ENCODE assay signal across 7 cellular contexts in genomic region chr10:12348341-12348869, GRCh38. TPM values are rescaled to one million over a fixed set of nuclear protein-coding genes. Genes with fewer than 3 reads are reported as not detected.
DNase-seq lines count a peak whose midpoint lies in the region; ATAC-seq and TF ChIP-seq lines count a peak whose summit lies in the region.

No MANE protein-coding gene starts in this region.

- 30 to 57% (median 48%) methylated on average over 11 to 24 of the region's 24 CpGs for WGBS in spleen, 5 donors

- H3K27me3 Mint-ChIP-seq in activated CD4-positive, alpha-beta memory T cell treated with anti-CD3 and anti-CD28 coated beads, Interleukin-2, amount 10 ng/mL, durations not matched to agents 7 days and 5 days: peaks cover 27% of the 10 kb centered on the region

- H3K9me3 ChIP-seq in HAP-1 (no peaks in the 10 kb centered on the region), iPS-18a (ENCODE audit: control insufficient read depth, low read depth, low read length) (no peaks in the 10 kb centered on the region), spleen (peaks cover 0 to 2% (median 0%) of the 10 kb centered on the region in 8 donors)

- H3K9ac ChIP-seq in iPS-18a (ENCODE audit: low read length): no peak overlapping the region

- H3K4me3 ChIP-seq in HAP-1 (peak overlapping the region; percentile 57), iPS-18a (ENCODE audit: low read length) (peak overlapping the region; percentile 65), spleen (peak overlapping the region; percentile 81 to 98 (median 89))

- H3K4me3 Mint-ChIP-seq in activated CD4-positive, alpha-beta memory T cell treated with anti-CD3 and anti-CD28 coated beads, Interleukin-2, amount 10 ng/mL, durations not matched to agents 7 days and 5 days: peak overlapping the region; percentile 73

- H3K4me1 Mint-ChIP-seq in activated CD4-positive, alpha-beta memory T cell treated with anti-CD3 and anti-CD28 coated beads, Interleukin-2, amount 10 ng/mL, durations not matched to agents 7 days and 5 days: peaks cover 44% of the 10 kb centered on the region

- H3K27ac ChIP-seq in iPS-18a (ENCODE audit: low read length) (no peak overlapping the region), spleen (peak overlapping the region; percentile 72 to 97 (median 90))

- no peak for ATAC-seq in HG03108 (IDR thresholded peaks at IDR 0.05; ENCODE audit: unreplicated experiment)

- CTCF ChIA-PET in activated CD4-positive, alpha-beta memory T cell treated with anti-CD3 and anti-CD28 coated beads, Interleukin-2, amount 10 ng/mL, durations not matched to agents 7 days and 5 days (lab: Charles Lee): interaction anchor here (0.6 to 4.5 kb wide), 4 partner anchors 86 to 308 kb away, joined by 3 to 26 read pairs (median 6); no protein-coding TSS in a partner anchor

- no peaks in the 10 kb centered on the region for H3K36me3 ChIP-seq in HAP-1 (replicated peaks)
- no peaks in the 10 kb centered on the region for H3K36me3 ChIP-seq in iPS-18a (ENCODE audit: control insufficient read depth, low read depth, low read length)
- H3K36me3 ChIP-seq in spleen: no peaks in the 10 kb centered on the region

- H3K9me3 Mint-ChIP-seq in activated CD4-positive, alpha-beta memory T cell treated with anti-CD3 and anti-CD28 coated beads, Interleukin-2, amount 10 ng/mL, durations not matched to agents 7 days and 5 days: no peaks in the 10 kb centered on the region

- in situ Hi-C loops in HAP-1 (cut with MboI; ENCODE audit: low sequenced_read_pairs): no loop called here

- H3K36me3 Mint-ChIP-seq in activated CD4-positive, alpha-beta memory T cell treated with anti-CD3 and anti-CD28 coated beads, Interleukin-2, amount 10 ng/mL, durations not matched to agents 7 days and 5 days (ENCODE audit: low read depth): peaks cover 7% of the 10 kb centered on the region

- no peak for TF ChIP-seq POLR2A in spleen (IDR thresholded peaks at IDR 0.05)

- POLR2A ChIA-PET in activated CD4-positive, alpha-beta memory T cell treated with anti-CD3 and anti-CD28 coated beads, Interleukin-2, amount 10 ng/mL, durations not matched to agents 7 days and 5 days (lab: Charles Lee): interaction anchor here (0.6 to 5.1 kb wide), 11 partner anchors 12 to 361 kb away, joined by 3 to 40 read pairs (median 3); partner anchors contain the start of genes CDC123 and NUDT5

- DNase-seq in HAP-1 (ENCODE audit: low spot score in 2 of 2): no peak
- no peak for DNase-seq in activated CD4-positive, alpha-beta memory T cell treated with anti-CD3 and anti-CD28 coated beads, Interleukin-2, amount 10 ng/mL, durations not matched to agents 7 days and 5 days
- no peak for DNase-seq in spleen
- no peak for DNase-seq in HK-2 (ENCODE audit: unreplicated experiment)
- no peak for DNase-seq in foreskin melanocyte

- H3K4me1 ChIP-seq in HAP-1: peaks cover 2% of the 10 kb centered on the region; the same call in 1 of the 2 replicates
- peaks cover 14% of the 10 kb centered on the region for H3K4me1 ChIP-seq in iPS-18a (ENCODE audit: control insufficient read depth, low read depth, low read length)
- H3K4me1 ChIP-seq in spleen: peaks cover 9 to 63% (median 34%) of the 10 kb centered on the region in 6 donors

- intact Hi-C loops in spleen (cut with DNase I; ENCODE audit: low total_unique reads): no loop called here

- no peak for TF ChIP-seq CTCF in spleen (IDR thresholded peaks at IDR 0.05 in 8 of 11, conservative IDR thresholded peaks at IDR 0.05 in 3 of 11)

- peak overlapping the region; percentile 80 for H3K27ac Mint-ChIP-seq in activated CD4-positive, alpha-beta memory T cell treated with anti-CD3 and anti-CD28 coated beads, Interleukin-2, amount 10 ng/mL, durations not matched to agents 7 days and 5 days

- H3K27me3 ChIP-seq in HAP-1 (ENCODE audit: low read depth): no peaks in the 10 kb centered on the region
- peaks cover 42% of the 10 kb centered on the region for H3K27me3 ChIP-seq in iPS-18a (ENCODE audit: control insufficient read depth, insufficient read depth, low read length)
- H3K27me3 ChIP-seq in spleen (replicated peaks in 1 of 7): peaks cover 0 to 9% (median 0%) of the 10 kb centered on the region in 7 donors

RNA-seq across cellular contexts. Expression of gene CAMK1D, which starts 0.9 kb away (rescaled TPM):
- total RNA-seq in activated CD4-positive, alpha-beta memory T cell treated with anti-CD3 and anti-CD28 coated beads, Interleukin-2, amount 10 ng/mL, durations not matched to agents 7 days and 5 days: 10 to 100 TPM; 16.7 to 17.8 TPM
- total RNA-seq in spleen: 10 to 100 TPM; 18.9 to 34.5 (median 28.3) TPM
- polyA plus RNA-seq in spleen: 1 to 10 TPM; 6.8 to 8.9 (median 7.4) TPM
